10 cellular contexts compared by ENCODE assay signal in the genomic region with DNA sequence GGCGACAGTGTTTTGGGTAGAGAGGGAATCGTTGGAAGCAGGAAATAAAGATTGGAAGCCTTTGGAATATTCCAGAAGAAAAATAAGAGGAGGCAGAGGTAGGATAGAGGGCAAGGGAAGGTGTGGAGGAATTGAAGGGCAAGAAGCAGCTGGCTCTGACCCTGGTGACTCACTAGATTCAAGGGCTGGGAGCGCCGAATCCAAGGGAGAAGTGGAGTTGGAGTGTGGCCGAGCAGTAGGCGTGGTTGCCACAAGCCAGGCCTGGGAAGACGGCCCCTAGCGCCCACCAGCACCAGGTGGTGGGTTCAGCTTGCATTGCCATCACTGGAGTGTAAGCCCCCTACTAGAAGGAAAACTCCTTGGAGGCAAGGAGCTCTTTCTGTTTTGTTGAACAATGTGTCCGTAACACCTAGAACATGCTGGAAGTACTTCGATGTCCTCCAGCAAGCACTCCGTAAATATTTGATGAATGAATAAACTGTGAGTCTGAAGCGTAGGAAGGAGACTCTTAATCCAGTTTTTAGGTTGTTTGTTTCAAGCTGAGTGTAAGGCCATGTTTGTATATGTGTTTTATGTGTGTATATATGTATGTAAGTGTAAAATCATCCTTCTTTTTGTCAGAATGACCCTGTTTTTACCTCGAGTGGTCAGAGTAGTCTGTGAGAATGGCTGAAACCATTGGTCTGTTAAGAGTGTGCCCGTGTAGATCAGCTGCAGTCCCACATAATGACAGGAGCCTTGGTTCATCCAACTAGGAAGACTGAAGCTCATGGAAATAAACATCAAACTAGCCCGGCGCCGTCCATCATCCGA.
A peak's percentile ranks its signal among the peaks of the same experiment; 100 is the strongest.
DNase-seq lines count a peak whose midpoint lies in the region; ATAC-seq and TF ChIP-seq lines count a peak whose summit lies in the region.
"Had no signal": no experiment of that assay in that cellular context is flagged by ENCODE, and none has a peak within 500 bp of the region (broad histone marks: within the 10 kb centered on the region; RNA-seq: fewer than 3 reads in every experiment).

No MANE protein-coding gene starts in this region.

- intact Hi-C loops in Panc1 (cut with micrococcal nuclease; ENCODE audit: unreplicated experiment): loop anchor here (10.0 kb wide), 2 partner anchors 89 to 179 kb away; no protein-coding TSS in a partner anchor
- intact Hi-C loops in esophagus muscularis mucosa (cut with DNase I): no loop called here
- intact Hi-C loops in left ventricle myocardium inferior (cut with micrococcal nuclease): no loop called here
- intact Hi-C loops in activated naive CD4-positive, alpha-beta T cell treated with anti-CD3 and anti-CD28 coated beads for 36 hours (cut with micrococcal nuclease): no loop called here

- H3K4me3 ChIP-seq in Panc1 (ENCODE audit: low read depth in 2 of 2, low read length in 2 of 2) (no peak overlapping the region), esophagus muscularis mucosa (no peak overlapping the region), left ventricle myocardium inferior (no peak overlapping the region)

- H3K27ac ChIP-seq in Panc1 (ENCODE audit: low read length): peak overlapping the region; percentile 78
- H3K27ac ChIP-seq in esophagus muscularis mucosa (replicated peaks in 1 of 4): peak overlapping the region in 3 of 4 donors; percentile 25 to 56 (median 55)
- no peak overlapping the region for H3K27ac ChIP-seq in left ventricle myocardium inferior (replicated peaks)

- no peaks in the 10 kb centered on the region for H3K9me3 Mint-ChIP-seq in neural crest cell
- H3K9me3 Mint-ChIP-seq in activated naive CD4-positive, alpha-beta T cell treated with anti-CD3 and anti-CD28 coated beads for 36 hours: no peaks in the 10 kb centered on the region

- DNase-seq in AG20443 (ENCODE audit: low spot score) (peak; percentile 87), Panc1 (ENCODE audit: low read depth, low spot score) (peak; percentile 67), esophagus muscularis mucosa (ENCODE audit: extremely low spot score) (no peak), neural crest cell (ENCODE audit: low read depth, low spot score) (no peak), left ventricle myocardium inferior (no peak), NCI-H146 (lab: John Stamatoyannopoulos, UW) (no peak)
- no peak for DNase-seq in stimulated activated CD4-positive, alpha-beta T cell treated with anti-CD3 and anti-CD28 coated beads, Interleukin-4, amount 100 ng/mL, for 24 hours
- no peak for DNase-seq in activated naive CD4-positive, alpha-beta T cell treated with anti-CD3 and anti-CD28 coated beads for 36 hours
- DNase-seq: activated T-cell treated with anti-CD3 and anti-CD28 coated beads, Interleukin-2, amount 50 U/mL, for 1 hour; GOT3 had no signal

- H3K27me3 Mint-ChIP-seq in neural crest cell (ENCODE audit: low read depth): no peaks in the 10 kb centered on the region
- H3K27me3 Mint-ChIP-seq in activated naive CD4-positive, alpha-beta T cell treated with anti-CD3 and anti-CD28 coated beads for 36 hours (ENCODE audit: low read depth): no peaks in the 10 kb centered on the region

- no peak for TF ChIP-seq EP300 in esophagus muscularis mucosa (IDR thresholded peaks at IDR 0.05)

- H3K4me1 ChIP-seq in Panc1 (ENCODE audit: control insufficient read depth, insufficient read depth, low read length): peaks cover 80% of the 10 kb centered on the region
- peaks cover 8 to 22% (median 12%) of the 10 kb centered on the region in 4 donors for H3K4me1 ChIP-seq in esophagus muscularis mucosa
- H3K4me1 ChIP-seq in left ventricle myocardium inferior: peaks cover 19% of the 10 kb centered on the region

- CTCF ChIA-PET in Panc1 (lab: Charles Lee): no interaction called here
- CTCF ChIA-PET in activated naive CD4-positive, alpha-beta T cell treated with anti-CD3 and anti-CD28 coated beads for 36 hours (lab: Charles Lee): interaction anchor here (0.5 to 0.6 kb wide), 2 partner anchors 139 to 154 kb away, joined by 3 to 4 read pairs; no protein-coding TSS in a partner anchor

- POLR2A ChIA-PET in Panc1 (lab: Charles Lee): no interaction called here

- in situ Hi-C loops in Panc1 (cut with HindIII; ENCODE audit: low pct_unique_long_range_greater_than_20kb, low sequenced_read_pairs): no loop called here

- peak overlapping the region; percentile 9 for H3K4me3 Mint-ChIP-seq in neural crest cell
- no peak overlapping the region for H3K4me3 Mint-ChIP-seq in activated naive CD4-positive, alpha-beta T cell treated with anti-CD3 and anti-CD28 coated beads for 36 hours

- H3K27ac Mint-ChIP-seq in neural crest cell (ENCODE audit: unreplicated experiment): peak overlapping the region; percentile 80
- no peak overlapping the region for H3K27ac Mint-ChIP-seq in activated naive CD4-positive, alpha-beta T cell treated with anti-CD3 and anti-CD28 coated beads for 36 hours

- no TSS peak for BruUV-seq in Panc1 (replicated peaks; lab: Mats Ljungman, UMichigan)

- no peak for ATAC-seq in Panc1

- H3K9me3 ChIP-seq in Panc1 (ENCODE audit: control insufficient read depth, insufficient read depth, low read depth, low read length): no peaks in the 10 kb centered on the region
- no peaks in the 10 kb centered on the region for H3K9me3 ChIP-seq in esophagus muscularis mucosa
- no peaks in the 10 kb centered on the region for H3K9me3 ChIP-seq in left ventricle myocardium inferior (replicated peaks)

- no peak for TF ChIP-seq POLR2A in esophagus muscularis mucosa (IDR thresholded peaks at IDR 0.05; ENCODE audit: low read depth)

- no peaks in the 10 kb centered on the region for H3K27me3 ChIP-seq in Panc1 (ENCODE audit: control insufficient read depth, insufficient read depth, low read length)
- no peaks in the 10 kb centered on the region for H3K27me3 ChIP-seq in esophagus muscularis mucosa
- no peaks in the 10 kb centered on the region for H3K27me3 ChIP-seq in left ventricle myocardium inferior (ENCODE audit: low read depth)

- peaks cover 6% of the 10 kb centered on the region for H3K36me3 Mint-ChIP-seq in neural crest cell (ENCODE audit: low read depth)
- peaks cover 2% of the 10 kb centered on the region for H3K36me3 Mint-ChIP-seq in activated naive CD4-positive, alpha-beta T cell treated with anti-CD3 and anti-CD28 coated beads for 36 hours (ENCODE audit: low read depth)

- no peaks in the 10 kb centered on the region for H3K36me3 ChIP-seq in Panc1 (ENCODE audit: control insufficient read depth, insufficient read depth, low read length)
- H3K36me3 ChIP-seq in esophagus muscularis mucosa: no peaks in the 10 kb centered on the region
- H3K36me3 ChIP-seq in left ventricle myocardium inferior: no peaks in the 10 kb centered on the region

- 88% methylated on average over 16 of the region's 18 CpGs for WGBS in esophagus muscularis mucosa

- H3K4me1 Mint-ChIP-seq in neural crest cell: peaks cover 64% of the 10 kb centered on the region
- no peaks in the 10 kb centered on the region for H3K4me1 Mint-ChIP-seq in activated naive CD4-positive, alpha-beta T cell treated with anti-CD3 and anti-CD28 coated beads for 36 hours (ENCODE audit: low read depth)

- TF ChIP-seq CTCF in Panc1 (IDR thresholded peaks at IDR 0.05) (no peak), esophagus muscularis mucosa (IDR thresholded peaks at IDR 0.05) (no peak), neural crest cell (conservative IDR thresholded peaks at IDR 0.05) (no peak), left ventricle myocardium inferior (IDR thresholded peaks at IDR 0.05; ENCODE audit: borderline replicate concordance) (no peak)

Comparison
In these comparisons a context has a peak if more than half of its experiments do, and no peak if none do; other contexts are left out.
1. DNase-seq: peak in AG20443 (single experiment) and Panc1 (single experiment); none in esophagus muscularis mucosa (single experiment), neural crest cell (single experiment), left ventricle myocardium inferior (single experiment), NCI-H146 (single experiment), stimulated activated CD4-positive, alpha-beta T cell treated with anti-CD3 and anti-CD28 coated beads, Interleukin-4, amount 100 ng/mL, for 24 hours (single experiment) and activated naive CD4-positive, alpha-beta T cell treated with anti-CD3 and anti-CD28 coated beads for 36 hours (single experiment).